1 cellular context compared by ENCODE assay signal in genomic region chr17:78934681-78935418, GRCh38.
TF ChIP-seq lines count a peak whose summit lies in the region.

No MANE protein-coding gene starts in this region.

TF ChIP-seq in A549, 52 proteins besides CTCF, POLR2A, EP300 and RAD21 (continued from another document):
- TF ChIP-seq BCL3 (IDR thresholded peaks at IDR 0.05) = no peak
- TF ChIP-seq, protein P1, sequence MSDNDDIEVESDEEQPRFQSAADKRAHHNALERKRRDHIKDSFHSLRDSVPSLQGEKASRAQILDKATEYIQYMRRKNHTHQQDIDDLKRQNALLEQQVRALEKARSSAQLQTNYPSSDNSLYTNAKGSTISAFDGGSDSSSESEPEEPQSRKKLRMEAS (IDR thresholded peaks at IDR 0.05) = no peak
